17 cellular contexts compared by ENCODE assay signal in genomic region chr6:83442752-83443151, GRCh38. TPM values are rescaled to one million over a fixed set of nuclear protein-coding genes. Genes with fewer than 3 reads are reported as not detected.
DNase-seq lines count a peak whose midpoint lies in the region; ATAC-seq and TF ChIP-seq lines count a peak whose summit lies in the region.
"Had no signal": no experiment of that assay in that cellular context is flagged by ENCODE, and none has a peak within 500 bp of the region (broad histone marks: within the 10 kb centered on the region; RNA-seq: fewer than 3 reads in every experiment).

No MANE protein-coding gene starts in this region.

- intact Hi-C loops in body of pancreas (cut with DNase I) = no loop called here

- H3K9me3 ChIP-seq in osteoblast (ENCODE audit: low read depth, low read length) (no peaks in the 10 kb centered on the region), body of pancreas (no peaks in the 10 kb centered on the region)
- H3K9me3 ChIP-seq: esophagus squamous epithelium, thyroid gland had no signal

- H3K79me2 ChIP-seq in osteoblast (ENCODE audit: insufficient read depth, low read length) = no peaks in the 10 kb centered on the region

- no peak for ATAC-seq in body of pancreas
- ATAC-seq in GM18909 (IDR thresholded peaks at IDR 0.05; ENCODE audit: poor library complexity, unreplicated experiment) = no peak
- ATAC-seq in HG03521 (IDR thresholded peaks at IDR 0.05; ENCODE audit: unreplicated experiment) = no peak

- DNase-seq in HFFc6 (peak; percentile 7), OCI-M1 (lab: John Stamatoyannopoulos, UW) (peak; percentile 94), dedifferentiated amniotic fluid mesenchymal stem cell (ENCODE audit: extremely low spot score) (peak; percentile 47), osteoblast (ENCODE audit: insufficient read length, low spot score, missing footprints) (no peak), osteocyte (ENCODE audit: extremely low spot score, unreplicated experiment) (no peak), body of pancreas (no peak)
- DNase-seq: activated B cell treated with CpG ODN at 0.5 μM for 24 hours; activated T-cell treated with anti-CD3 and anti-CD28 coated beads, Interleukin-2, amount 50 U/mL, for 24 hours; esophagus squamous epithelium; immature natural killer cell; Karpas-422; naive B cell; RPMI8226; thyroid gland had no signal

- no peak overlapping the region for H3K4me3 ChIP-seq in osteoblast (ENCODE audit: insufficient read depth, low read length)
- no peak overlapping the region for H3K4me3 ChIP-seq in body of pancreas
- H3K4me3 ChIP-seq: esophagus squamous epithelium, skin epidermis, thyroid gland had no signal

- no peaks in the 10 kb centered on the region for H4K20me1 ChIP-seq in osteoblast (ENCODE audit: insufficient read depth, low read length)

- H3K27me3 Mint-ChIP-seq in HFFc6 (ENCODE audit: insufficient read depth) = peaks cover 4% of the 10 kb centered on the region; the same call in 1 of the 2 replicates
- H3K27me3 Mint-ChIP-seq in osteocyte (ENCODE audit: unreplicated experiment) = no peaks in the 10 kb centered on the region
- H3K27me3 Mint-ChIP-seq: activated B cell treated with CpG ODN at 0.5 μM for 24 hours had no signal

- H3K4me1 ChIP-seq in osteoblast (ENCODE audit: insufficient read depth, low read length) (no peaks in the 10 kb centered on the region), body of pancreas (no peaks in the 10 kb centered on the region)
- H3K4me1 ChIP-seq: esophagus squamous epithelium, thyroid gland had no signal

- H3K9me3 Mint-ChIP-seq in HFFc6 (no peaks in the 10 kb centered on the region), osteocyte (ENCODE audit: unreplicated experiment) (no peaks in the 10 kb centered on the region)
- H3K9me3 Mint-ChIP-seq: activated B cell treated with CpG ODN at 0.5 μM for 24 hours; activated T-cell treated with anti-CD3 and anti-CD28 coated beads, Interleukin-2, amount 50 U/mL, for 24 hours had no signal

- H3K36me3 Mint-ChIP-seq in HFFc6 (ENCODE audit: low read depth) (no peaks in the 10 kb centered on the region), osteocyte (ENCODE audit: unreplicated experiment) (no peaks in the 10 kb centered on the region)
- H3K36me3 Mint-ChIP-seq: immature natural killer cell, naive B cell had no signal

- 0 out of 2 replicates have a peak overlapping the region, but pooled peaks have one; percentile 1 for H3K4me3 Mint-ChIP-seq in HFFc6
- no peak overlapping the region for H3K4me3 Mint-ChIP-seq in osteocyte (ENCODE audit: unreplicated experiment)
- H3K4me3 Mint-ChIP-seq: activated B cell treated with CpG ODN at 0.5 μM for 24 hours; activated T-cell treated with anti-CD3 and anti-CD28 coated beads, Interleukin-2, amount 50 U/mL, for 24 hours; immature natural killer cell; naive B cell had no signal

- no peaks in the 10 kb centered on the region for H3K36me3 ChIP-seq in osteoblast (ENCODE audit: insufficient read depth, low read length)
- H3K36me3 ChIP-seq in body of pancreas (replicated peaks in 1 of 2; ENCODE audit: insufficient read depth in 1 of 2, low read depth in 2 of 2) = no peaks in the 10 kb centered on the region
- H3K36me3 ChIP-seq: esophagus squamous epithelium, thyroid gland had no signal

- WGBS in body of pancreas, 2 donors = 61 to 80% methylated on average over 2 of the region's 2 CpGs

- H3K4me1 Mint-ChIP-seq in HFFc6 (ENCODE audit: low read depth) = peaks cover 13% of the 10 kb centered on the region
- peaks cover 9% of the 10 kb centered on the region for H3K4me1 Mint-ChIP-seq in osteocyte (ENCODE audit: unreplicated experiment)
- H3K4me1 Mint-ChIP-seq: activated B cell treated with CpG ODN at 0.5 μM for 24 hours, naive B cell had no signal

- H3K27me3 ChIP-seq in osteoblast (ENCODE audit: insufficient read depth, low read length) = no peaks in the 10 kb centered on the region
- no peaks in the 10 kb centered on the region for H3K27me3 ChIP-seq in body of pancreas
- H3K27me3 ChIP-seq: esophagus squamous epithelium, thyroid gland had no signal

- no peak for TF ChIP-seq CTCF in HFFc6 (IDR thresholded peaks at IDR 0.05)
- TF ChIP-seq CTCF in osteoblast (IDR thresholded peaks at IDR 0.05; ENCODE audit: extremely low read depth, low read depth, low read length) = no peak
- TF ChIP-seq CTCF in osteocyte (IDR thresholded peaks at IDR 0.05) = no peak
- no peak for TF ChIP-seq CTCF in body of pancreas (IDR thresholded peaks at IDR 0.05)

- TF ChIP-seq POLR2A in body of pancreas (IDR thresholded peaks at IDR 0.05) = no peak

- peak overlapping the region; percentile 49 for H3K4me2 ChIP-seq in osteoblast (ENCODE audit: insufficient read depth, low read length)

- H3K27ac Mint-ChIP-seq in HFFc6 = no peak overlapping the region; the same call in 1 of the 2 replicates
- no peak overlapping the region for H3K27ac Mint-ChIP-seq in osteocyte (ENCODE audit: unreplicated experiment)
- H3K27ac Mint-ChIP-seq: activated B cell treated with CpG ODN at 0.5 μM for 24 hours; activated T-cell treated with anti-CD3 and anti-CD28 coated beads, Interleukin-2, amount 50 U/mL, for 24 hours; immature natural killer cell; naive B cell had no signal

- H2AFZ ChIP-seq in osteoblast (ENCODE audit: low read length) = peak overlapping the region; percentile 73

- H3K27ac ChIP-seq in osteoblast (ENCODE audit: low read depth, low read length) (no peak overlapping the region), body of pancreas (no peak overlapping the region)
- H3K27ac ChIP-seq: esophagus squamous epithelium, skin epidermis, thyroid gland had no signal

RNA-seq across cellular contexts. Expression of gene ME1, which starts 11.9 kb away (rescaled TPM):
- total RNA-seq in HFFc6 (2021; fragmentation: NEBNext Ultra II Directional; extraction: Animal tissue kit (Norgen Biotek cat#: 25700)) = 10 to 100 TPM; 24.2 to 37.1 (median 32.6) TPM
- total RNA-seq in osteoblast (27.9 and 31.8 TPM in 2 replicates), osteocyte (26.3 and 28.0 TPM in 2 replicates), body of pancreas (10 to 100 TPM in 1 of 2 donors, 1 to 10 TPM in 1; 7.9 to 10.4 TPM)
- total RNA-seq: activated B cell treated with CpG ODN at 0.5 μM for 24 hours had no signal

Comparison
In these comparisons a context has a peak if more than half of its experiments do, and no peak if none do; other contexts are left out.
1. DNase-seq: peak in HFFc6 (single experiment), OCI-M1 (single experiment) and dedifferentiated amniotic fluid mesenchymal stem cell (single experiment); none in osteoblast (single experiment), osteocyte (single experiment) and body of pancreas (0 of 4).